ENCODE assay signal across 17 cellular contexts in the genomic region with DNA sequence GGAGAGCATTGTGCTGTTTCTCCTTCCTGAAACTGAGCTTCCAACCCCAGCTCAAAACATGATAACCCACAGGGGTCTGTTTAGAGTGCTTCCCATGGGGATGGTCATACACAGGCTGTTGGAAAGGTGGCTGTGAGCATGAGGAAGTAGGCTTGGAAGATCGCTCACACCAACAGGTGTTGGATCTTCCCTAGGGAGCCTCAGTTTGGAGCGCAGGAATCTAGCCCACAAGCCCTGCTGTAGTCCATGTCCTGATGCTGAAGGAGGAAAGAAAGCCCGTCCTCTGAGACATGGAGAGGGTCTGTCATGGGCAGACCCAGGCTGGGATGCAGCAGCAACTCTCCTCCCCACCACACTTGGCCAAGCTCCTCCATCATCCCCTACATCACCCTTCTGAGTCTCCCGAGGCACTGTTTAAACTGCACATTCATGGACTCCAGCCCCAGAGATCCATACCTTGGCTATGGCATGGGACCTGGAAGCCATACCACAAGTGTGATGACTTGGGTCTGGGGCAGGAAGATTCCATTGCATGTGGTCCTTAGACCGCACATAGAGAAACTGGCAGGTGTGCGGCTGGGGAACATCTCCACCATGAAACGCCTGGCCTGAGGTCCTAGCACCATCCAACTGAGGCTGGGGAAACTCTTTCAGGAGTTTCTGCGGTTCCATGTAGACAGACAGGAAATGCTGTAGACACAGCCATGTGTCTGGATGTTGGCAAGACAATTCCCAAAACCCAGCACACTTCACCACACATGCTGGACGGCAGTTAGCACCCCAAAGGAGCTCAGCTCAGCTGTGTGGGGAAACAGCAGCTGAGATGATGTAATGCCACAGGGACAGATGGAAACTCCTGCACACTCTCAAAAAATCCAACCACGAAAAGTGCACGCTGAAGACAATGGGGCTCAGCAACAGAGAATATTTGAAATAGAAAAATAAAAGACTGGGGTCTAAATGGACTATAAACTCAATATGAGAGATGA. TPM values are rescaled to one million over a fixed set of nuclear protein-coding genes. Genes with fewer than 3 reads are reported as not detected.
A peak's percentile ranks its signal among the peaks of the same experiment; 100 is the strongest.
DNase-seq lines count a peak whose midpoint lies in the region; ATAC-seq and TF ChIP-seq lines count a peak whose summit lies in the region.
"Had no signal": no experiment of that assay in that cellular context is flagged by ENCODE, and none has a peak within 500 bp of the region (broad histone marks: within the 10 kb centered on the region; RNA-seq: fewer than 3 reads in every experiment).

No MANE protein-coding gene starts in this region.

- DNase-seq in NCI-H2171 treated with DMSO at 0.1 percent for 48 hours (lab: John Stamatoyannopoulos, UW), result peak; percentile 18
- DNase-seq in NCI-H2171 (lab: John Stamatoyannopoulos, UW), result no peak
- peak; percentile 85 for DNase-seq in SJCRH30
- DNase-seq in glutamatergic neuron, result no peak
- DNase-seq in skeletal muscle cell (ENCODE audit: low read depth), result peak; percentile 71
- DNase-seq in breast epithelium (ENCODE audit: low spot score in 2 of 2), result no peak
- DNase-seq: activated B cell treated with CpG ODN at 0.5 μM for 24 hours; CD8-positive, alpha-beta memory T cell; endodermal cell; NCI-H1694 treated with DMSO at 0.1 percent for 48 hours; nephron progenitor cell; SIG-M5; stimulated activated naive CD8-positive, alpha-beta T cell treated with anti-CD3 and anti-CD28 coated beads, Interleukin-15, Interleukin-2, amounts not matched to agents 100 U/mL and 50 U/mL, for 24 hours had no signal

- H3K4me1 ChIP-seq in SJCRH30, result peaks cover 34% of the 10 kb centered on the region
- no peaks in the 10 kb centered on the region for H3K4me1 ChIP-seq in breast epithelium

- no peak overlapping the region for H3K4me3 Mint-ChIP-seq in glutamatergic neuron (ENCODE audit: unreplicated experiment)
- H3K4me3 Mint-ChIP-seq: activated B cell treated with CpG ODN at 0.5 μM for 24 hours; CD8-positive, alpha-beta memory T cell; endodermal cell; nephron progenitor cell had no signal

- H3K27ac ChIP-seq in SJCRH30 (peak overlapping the region; percentile 81), breast epithelium (no peak overlapping the region)

- H3K27ac Mint-ChIP-seq in glutamatergic neuron (ENCODE audit: unreplicated experiment), result peak overlapping the region; percentile 62
- H3K27ac Mint-ChIP-seq: activated B cell treated with CpG ODN at 0.5 μM for 24 hours; activated T-helper 2 cell treated with anti-CD3 and anti-CD28 coated beads, Interferon-gamma antibody, Interleukin-2, Interleukin-4, amounts not matched to agents 10 μg/mL and 5 μg/mL and 100 μg/mL, durations not matched to agents 14 hours and 24 hours and 36 hours; CD8-positive, alpha-beta memory T cell; endodermal cell; nephron progenitor cell had no signal

- H3K27me3 ChIP-seq in SJCRH30 (no peaks in the 10 kb centered on the region), breast epithelium (no peaks in the 10 kb centered on the region)

- intact Hi-C loops in breast epithelium (cut with DNase I; ENCODE audit: low total_unique reads), result no loop called here

- peaks cover 4% of the 10 kb centered on the region for H3K36me3 Mint-ChIP-seq in glutamatergic neuron (ENCODE audit: unreplicated experiment)
- H3K36me3 Mint-ChIP-seq: CD8-positive, alpha-beta memory T cell had no signal

- H3K4me3 ChIP-seq in SJCRH30 (no peak overlapping the region), skeletal muscle cell (ENCODE audit: low read depth, low read length) (no peak overlapping the region), breast epithelium (no peak overlapping the region)

- H3K9me3 ChIP-seq in SJCRH30 (replicated peaks) (no peaks in the 10 kb centered on the region), breast epithelium (no peaks in the 10 kb centered on the region)

- TF ChIP-seq CTCF in glutamatergic neuron (IDR thresholded peaks at IDR 0.05; ENCODE audit: partially characterized antibody, unreplicated experiment), result no peak
- TF ChIP-seq CTCF in breast epithelium (IDR thresholded peaks at IDR 0.05), result no peak

- peaks cover 9% of the 10 kb centered on the region for H3K27me3 Mint-ChIP-seq in glutamatergic neuron (ENCODE audit: unreplicated experiment)
- H3K27me3 Mint-ChIP-seq: activated B cell treated with CpG ODN at 0.5 μM for 24 hours had no signal

- peaks cover 19% of the 10 kb centered on the region for H3K4me1 Mint-ChIP-seq in glutamatergic neuron (ENCODE audit: low read depth, unreplicated experiment)
- H3K4me1 Mint-ChIP-seq: CD8-positive, alpha-beta memory T cell; endodermal cell had no signal

- H3K36me3 ChIP-seq in SJCRH30 (no peaks in the 10 kb centered on the region), breast epithelium (no peaks in the 10 kb centered on the region)

- ATAC-seq in GM21360 (IDR thresholded peaks at IDR 0.05; ENCODE audit: unreplicated experiment), result no peak
- no peak for ATAC-seq in GM21576 (IDR thresholded peaks at IDR 0.05; ENCODE audit: unreplicated experiment)
- ATAC-seq: stimulated activated naive CD8-positive, alpha-beta T cell treated with anti-CD3 and anti-CD28 coated beads, Interleukin-15, Interleukin-2, amounts not matched to agents 100 U/mL and 50 U/mL, for 24 hours had no signal

- H3K9me3 Mint-ChIP-seq in glutamatergic neuron (ENCODE audit: unreplicated experiment), result peaks cover 3% of the 10 kb centered on the region
- H3K9me3 Mint-ChIP-seq: activated B cell treated with CpG ODN at 0.5 μM for 24 hours; activated T-helper 2 cell treated with anti-CD3 and anti-CD28 coated beads, Interferon-gamma antibody, Interleukin-2, Interleukin-4, amounts not matched to agents 10 μg/mL and 5 μg/mL and 100 μg/mL, durations not matched to agents 14 hours and 24 hours and 36 hours; CD8-positive, alpha-beta memory T cell; endodermal cell; nephron progenitor cell had no signal

- TF ChIP-seq POLR2A in breast epithelium (IDR thresholded peaks at IDR 0.05), result no peak

RNA-seq across cellular contexts. Expression of a gene that starts 27.6 kb away (rescaled TPM):
- not detected in 2 replicates for total RNA-seq in SJCRH30 (2014; rRNA removed; shearing (Covaris generic))
- total RNA-seq in glutamatergic neuron (ENCODE audit: unreplicated experiment), result 9.2 TPM
- 10 to 100 TPM; 12.3 to 48.4 (median 43.6) TPM for total RNA-seq in breast epithelium
- total RNA-seq: A673 had no signal

Comparison
In these comparisons a context has a peak if more than half of its experiments do, and no peak if none do; other contexts are left out.
1. DNase-seq: peak in NCI-H2171 treated with DMSO at 0.1 percent for 48 hours (single experiment), SJCRH30 (2 of 2) and skeletal muscle cell (single experiment); none in NCI-H2171 (single experiment), glutamatergic neuron (single experiment) and breast epithelium (0 of 2).